In the genomic region with DNA sequence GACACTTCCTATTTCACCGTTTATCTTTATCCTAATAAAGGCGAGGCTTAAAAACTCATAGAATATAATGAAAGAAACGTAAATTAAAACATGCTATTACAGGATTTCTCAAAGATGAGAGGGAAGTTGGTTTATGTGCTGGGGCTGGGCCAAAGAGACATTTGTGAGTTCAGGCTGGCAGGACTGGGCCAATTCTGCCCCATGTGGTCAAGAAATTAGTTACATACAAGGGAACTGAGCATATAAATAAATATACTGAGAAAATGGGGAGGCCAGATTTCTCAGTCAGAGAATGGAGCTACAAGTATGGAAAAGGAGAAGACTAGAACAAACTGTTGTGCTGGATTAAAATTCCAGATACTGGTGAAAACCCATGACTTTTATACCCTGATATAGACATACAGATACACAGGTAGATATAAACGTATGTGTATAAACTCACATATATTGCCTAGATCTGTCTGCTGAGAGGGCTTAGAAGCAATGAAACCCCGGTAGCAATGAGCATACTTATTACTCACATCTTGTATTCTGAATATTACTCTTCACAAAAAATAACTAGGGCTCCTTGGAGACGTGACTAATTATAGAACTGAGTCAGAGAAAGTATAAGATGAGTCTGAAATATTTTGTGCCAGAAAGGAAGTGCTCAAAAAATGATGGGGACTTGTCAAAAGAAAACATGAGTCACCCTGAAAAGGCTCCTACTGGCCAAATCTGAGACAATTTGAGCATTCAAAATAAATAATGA, we compare ENCODE assay signal across 9 cellular contexts.
A peak's percentile ranks its signal among the peaks of the same experiment; 100 is the strongest.
DNase-seq lines count a peak whose midpoint lies in the region; ATAC-seq and TF ChIP-seq lines count a peak whose summit lies in the region.
"Had no signal": no experiment of that assay in that cellular context is flagged by ENCODE, and none has a peak within 500 bp of the region (broad histone marks: within the 10 kb centered on the region; RNA-seq: fewer than 3 reads in every experiment).

No MANE protein-coding gene starts in this region.

- H3K9me3 Mint-ChIP-seq in nephron progenitor cell: peaks cover 60% of the 10 kb centered on the region

- DNase-seq in EH (ENCODE audit: low read depth) (peak; percentile 89), SK-MEL-5 (ENCODE audit: low read depth, low spot score) (peak; percentile 41), hepatocyte (ENCODE audit: low spot score) (no peak), GF-D8 (lab: John Stamatoyannopoulos, UW) (no peak), nephron progenitor cell (no peak)
- no peak for DNase-seq in stimulated activated CD4-positive, alpha-beta T cell treated with anti-CD3 and anti-CD28 coated beads, Interleukin-15, amount 100 ng/mL, for 24 hours
- DNase-seq: activated B cell treated with CpG ODN at 0.5 μM for 24 hours had no signal

- 79% methylated on average over 6 of the region's 6 CpGs for WGBS in hepatocyte (ENCODE audit: low lambda C conversion rate, missing lambda C conversion rate)

- peaks cover 78% of the 10 kb centered on the region for H3K36me3 Mint-ChIP-seq in nephron progenitor cell (ENCODE audit: low read depth)

- no peaks in the 10 kb centered on the region for H4K20me1 ChIP-seq in hepatocyte (ENCODE audit: insufficient read depth, poor library complexity, severe bottlenecking)

- no peaks in the 10 kb centered on the region for H3K36me3 ChIP-seq in hepatocyte (replicated peaks; ENCODE audit: insufficient read depth, low read depth)

- no peaks in the 10 kb centered on the region for H3K79me2 ChIP-seq in hepatocyte

- H3K27ac ChIP-seq in hepatocyte: no peak overlapping the region

- peak; percentile 35 for TF ChIP-seq CTCF in hepatocyte (IDR thresholded peaks at IDR 0.05; ENCODE audit: poor library complexity)
- TF ChIP-seq CTCF in nephron progenitor cell (IDR thresholded peaks at IDR 0.05): no peak

- H3K9me3 ChIP-seq in hepatocyte (ENCODE audit: low read depth): peaks cover 13% of the 10 kb centered on the region

- H2AFZ ChIP-seq in hepatocyte: no peak overlapping the region

- no peak overlapping the region for H3K4me3 Mint-ChIP-seq in nephron progenitor cell
- H3K4me3 Mint-ChIP-seq: activated B cell treated with CpG ODN at 0.5 μM for 24 hours had no signal

- H3K4me1 ChIP-seq in hepatocyte (ENCODE audit: insufficient read depth): no peaks in the 10 kb centered on the region

- H3K27me3 ChIP-seq in hepatocyte: no peaks in the 10 kb centered on the region

- no peak overlapping the region for H3K4me3 ChIP-seq in hepatocyte

- H3K4me2 ChIP-seq in hepatocyte: no peak overlapping the region

- no peaks in the 10 kb centered on the region for H3K4me1 Mint-ChIP-seq in nephron progenitor cell
- H3K4me1 Mint-ChIP-seq: activated B cell treated with CpG ODN at 0.5 μM for 24 hours had no signal

- no peaks in the 10 kb centered on the region for H3K9me2 ChIP-seq in hepatocyte (replicated peaks; ENCODE audit: insufficient read depth)

- no peak overlapping the region for H3K27ac Mint-ChIP-seq in nephron progenitor cell
- H3K27ac Mint-ChIP-seq: activated B cell treated with CpG ODN at 0.5 μM for 24 hours had no signal

- ATAC-seq in GM19351 (IDR thresholded peaks at IDR 0.05; ENCODE audit: unreplicated experiment): peak; percentile 88
- peak; percentile 88 for ATAC-seq in HG03175 (IDR thresholded peaks at IDR 0.05; ENCODE audit: unreplicated experiment)

- in situ Hi-C loops in SK-MEL-5 (cut with HindIII; ENCODE audit: low pct_unique_long_range_greater_than_20kb, low sequenced_read_pairs): no loop called here

- no peaks in the 10 kb centered on the region for H3K27me3 Mint-ChIP-seq in nephron progenitor cell (ENCODE audit: low read depth, poor library complexity)
- H3K27me3 Mint-ChIP-seq: activated B cell treated with CpG ODN at 0.5 μM for 24 hours had no signal

Comparison
In these comparisons a context has a peak if more than half of its experiments do, and no peak if none do; other contexts are left out.
1. DNase-seq: peak in EH (single experiment) and SK-MEL-5 (single experiment); none in hepatocyte (single experiment), GF-D8 (single experiment), nephron progenitor cell (single experiment) and stimulated activated CD4-positive, alpha-beta T cell treated with anti-CD3 and anti-CD28 coated beads, Interleukin-15, amount 100 ng/mL, for 24 hours (single experiment).